In genomic region chrX:16445166-16445752, GRCh38 we compare ENCODE assay signal across 8 cellular contexts.
DNase-seq lines count a peak whose midpoint lies in the region; ATAC-seq and TF ChIP-seq lines count a peak whose summit lies in the region.

No MANE protein-coding gene starts in this region.

- no peaks in the 10 kb centered on the region for H3K23me2 ChIP-seq in H9 (ENCODE audit: insufficient read length, low read depth, low read length, poor library complexity, severe bottlenecking)

- peaks cover under 1 to 5% of the 10 kb centered on the region in 2 experiments; a peak in 4 of 5 replicates for H3K9me3 Mint-ChIP-seq in H9

- ATAC-seq in gastroesophageal sphincter: no peak
- ATAC-seq in HG03457 (IDR thresholded peaks at IDR 0.05; ENCODE audit: unreplicated experiment): no peak

- H4K5ac ChIP-seq in H9 (ENCODE audit: insufficient read length, low read depth, low read length): no peak overlapping the region

- TF ChIP-seq CTCF in H9 (conservative IDR thresholded peaks at IDR 0.05): peak; percentile 86
- peak; percentile 9 to 74 (median 44) for TF ChIP-seq CTCF in gastroesophageal sphincter (IDR thresholded peaks at IDR 0.05)

- H2BK120ac ChIP-seq in H9 (ENCODE audit: low read depth, low read length, poor library complexity, severe bottlenecking): no peak overlapping the region

- H3K23ac ChIP-seq in H9 (ENCODE audit: insufficient read length, low read depth, low read length): no peak overlapping the region

- no peaks in the 10 kb centered on the region for H3K79me2 ChIP-seq in H9 (ENCODE audit: insufficient read depth, low read length)

- no peak overlapping the region for H3K4me3 ChIP-seq in gastroesophageal sphincter

- no peaks in the 10 kb centered on the region for H3K79me1 ChIP-seq in H9 (ENCODE audit: insufficient read depth, low read depth, low read length, poor library complexity, severe bottlenecking)

- H3K9ac ChIP-seq in H9 (ENCODE audit: extremely low read depth, insufficient read length, low read length): no peak overlapping the region

- no peak overlapping the region for H3K18ac ChIP-seq in H9 (ENCODE audit: insufficient read length, low read depth, low read length)

- no peaks in the 10 kb centered on the region for H3K27me3 ChIP-seq in H9 (ENCODE audit: insufficient read depth, low read length)
- H3K27me3 ChIP-seq in gastroesophageal sphincter: no peaks in the 10 kb centered on the region

- H3K27me3 Mint-ChIP-seq in H9 (ENCODE audit: low read depth): no peaks in the 10 kb centered on the region

- H3K36me3 Mint-ChIP-seq in H9 (ENCODE audit: insufficient read depth in 1 of 3, low read depth in 3 of 3): peaks cover 10 to 16% (median 15%) of the 10 kb centered on the region in 3 experiments

- H3K14ac ChIP-seq in H9 (ENCODE audit: insufficient read depth, low read length): no peak overlapping the region

- no peak overlapping the region for H4K91ac ChIP-seq in H9 (ENCODE audit: insufficient read length, low read depth, low read length)

- no peak overlapping the region for H3K4me2 ChIP-seq in H9 (ENCODE audit: insufficient read depth, insufficient read length, low read length)

- no peak overlapping the region for H3T11ph ChIP-seq in H9 (ENCODE audit: low read length)

- no peak overlapping the region for H2AK5ac ChIP-seq in H9 (ENCODE audit: insufficient read length, low read length)

- peaks cover 5% of the 10 kb centered on the region; the same call in 1 of the 2 replicates for H3K4me1 ChIP-seq in H9 (ENCODE audit: insufficient read depth, low read length)
- H3K4me1 ChIP-seq in gastroesophageal sphincter: no peaks in the 10 kb centered on the region

- H3K4me3 Mint-ChIP-seq in H9: no peak overlapping the region

- TF ChIP-seq POLR2A in gastroesophageal sphincter (IDR thresholded peaks at IDR 0.05): no peak

- peaks cover 29 to 35% of the 10 kb centered on the region in 2 experiments for H3K4me1 Mint-ChIP-seq in H9

- no peak overlapping the region for H2AFZ ChIP-seq in H9 (ENCODE audit: low read length)

- no peak overlapping the region for H2BK12ac ChIP-seq in H9 (ENCODE audit: insufficient read length, low read depth, low read length)

- no peak overlapping the region for H4K8ac ChIP-seq in H9 (replicated peaks; ENCODE audit: insufficient read length, low read depth, low read length)

- H2BK5ac ChIP-seq in H9 (ENCODE audit: insufficient read length, low read length): no peak overlapping the region

- no peaks in the 10 kb centered on the region for H3K9me3 ChIP-seq in H9 (ENCODE audit: control insufficient read depth, low read depth, low read length)
- no peaks in the 10 kb centered on the region for H3K9me3 ChIP-seq in gastroesophageal sphincter

- H3K36me3 ChIP-seq in gastroesophageal sphincter: no peaks in the 10 kb centered on the region

- H2BK20ac ChIP-seq in H9 (ENCODE audit: low read depth, low read length, poor library complexity, severe bottlenecking): no peak overlapping the region

- no peak overlapping the region for H3K4ac ChIP-seq in H9 (ENCODE audit: low read depth, low read length)

- WGBS in H9 (ENCODE audit: extremely low coverage, insufficient read length, low lambda C conversion rate): no CpG with 5 or more reads among the region's 6 CpGs
- WGBS in gastroesophageal sphincter (ENCODE audit: low coverage in 1 of 2), 2 donors: 52% methylated on average over 3 of the region's 6 CpGs; no CpG with 5 or more reads in 1 of the 2 donors

- H3K27ac ChIP-seq in H9 (ENCODE audit: insufficient read length, low read depth, low read length) (no peak overlapping the region), gastroesophageal sphincter (no peak overlapping the region)

- TF ChIP-seq EP300 in gastroesophageal sphincter (IDR thresholded peaks at IDR 0.05): no peak

- H2BK15ac ChIP-seq in H9 (ENCODE audit: low read depth, low read length): no peak overlapping the region

- DNase-seq in NCI-H524 (lab: John Stamatoyannopoulos, UW): peak; percentile 36 to 62
- no peak for DNase-seq in NCI-H524 treated with DMSO at 0.1 percent for 48 hours (lab: John Stamatoyannopoulos, UW)
- peak; percentile 64 for DNase-seq in H9
- peak; percentile 2 for DNase-seq in NCI-H345 treated with DMSO at 0.1 percent for 48 hours (lab: John Stamatoyannopoulos, UW; ENCODE audit: unreplicated experiment)
- peak; percentile 8 for DNase-seq in activated T-cell treated with anti-CD3 and anti-CD28 coated beads for 24 hours (ENCODE audit: low read depth)
- DNase-seq in stimulated activated CD4-positive, alpha-beta T cell treated with anti-CD3 and anti-CD28 coated beads, Interleukin-1b, Interleukin-23, amount 100 ng/mL, for 4 hours (ENCODE audit: low read depth in 2 of 2): peak; percentile 10 to 32

- no peaks in the 10 kb centered on the region for H4K20me1 ChIP-seq in H9 (ENCODE audit: control insufficient read depth, insufficient read depth, insufficient read length)

- H3K56ac ChIP-seq in H9 (ENCODE audit: insufficient read length, low read depth, low read length): no peak overlapping the region

- peak overlapping the region in 2 of 3 experiments; percentile 68 to 84; a peak in 3 of 7 replicates for H3K27ac Mint-ChIP-seq in H9
